ENCODE assay signal across 35 cellular contexts in genomic region chr3:36595531-36595930, GRCh38.
"Had no signal": no experiment of that assay in that cellular context is flagged by ENCODE, and none has a peak within 500 bp of the region (broad histone marks: within the 10 kb centered on the region; RNA-seq: fewer than 3 reads in every experiment).

No MANE protein-coding gene starts in this region.

- H3K4me1 ChIP-seq: adrenal gland, breast epithelium, esophagus muscularis mucosa, gastroesophageal sphincter, heart right ventricle had no signal

- H3K36me3 Mint-ChIP-seq: activated naive CD8-positive, alpha-beta T cell; brain had no signal

- DNase-seq: activated B cell treated with CpG ODN at 0.5 μM for 24 hours; activated CD4-positive, alpha-beta T cell treated with anti-CD3 and anti-CD28 coated beads for 48 hours; activated CD4-positive, alpha-beta T cell treated with anti-CD3 and anti-CD28 coated beads, Interleukin-2, amount 50 U/mL, for 1 hour; activated CD4-positive, alpha-beta T cell treated with anti-CD3 and anti-CD28 coated beads, Interleukin-2, amount 50 U/mL, for 48 hours; activated CD8-positive, alpha-beta memory T cell treated with anti-CD3 and anti-CD28 coated beads for 24 hours; activated CD8-positive, alpha-beta T cell treated with anti-CD3 and anti-CD28 coated beads for 36 hours; activated effector memory CD4-positive, alpha-beta T cell treated with Interleukin-2 at 50 U/mL for 16 hours; activated gamma-delta T cell treated with Interleukin-2 at 50 U/mL for 16 hours; activated naive CD4-positive, alpha-beta T cell treated with anti-CD3 and anti-CD28 coated beads, Interleukin-2, amount 50 U/mL, for 16 hours; activated naive CD4-positive, alpha-beta T cell treated with Interleukin-2 at 50 U/mL for 16 hours; activated T-cell treated with anti-CD3 and anti-CD28 coated beads, Interleukin-2, amount 50 U/mL, for 4 hours; adrenal gland; amygdala; aorta; central memory CD4-positive, alpha-beta T cell; dermis blood vessel endothelial cell; effector CD4-positive, alpha-beta T cell; effector memory CD8-positive, alpha-beta T cell; erythroblast; foreskin melanocyte; heart right ventricle; T-helper 1 cell; T-helper 17 cell; T1000; WERI-Rb-1 had no signal

- H3K36me3 ChIP-seq: adrenal gland, cardiac muscle cell, esophagus muscularis mucosa, gastroesophageal sphincter, heart right ventricle, WERI-Rb-1 had no signal

- ATAC-seq: activated CD4-positive, CD25-positive, alpha-beta regulatory T cell treated with anti-CD3 and anti-CD28 coated beads, Interleukin-2, amount 50 U/mL, for 24 hours; activated CD8-positive, alpha-beta T cell treated with anti-CD3 and anti-CD28 coated beads for 36 hours; activated T-cell treated with anti-CD3 and anti-CD28 coated beads, Interleukin-2, amount 50 U/mL, for 4 hours; activated T-helper 17 cell treated with anti-CD3 and anti-CD28 coated beads, Interleukin-2, amount 50 U/mL, for 72 hours; effector memory CD8-positive, alpha-beta T cell; gastroesophageal sphincter; heart right ventricle; T-helper 17 cell had no signal

- H3K4me1 Mint-ChIP-seq: activated B cell treated with CpG ODN at 0.5 μM for 24 hours; activated T-helper 17 cell treated with anti-CD3 and anti-CD28 coated beads, Interleukin-2, amount 50 U/mL, for 72 hours; brain; T-helper 17 cell had no signal

- H3K4me3 ChIP-seq: adrenal gland, breast epithelium, cardiac muscle cell, coronary artery, esophagus muscularis mucosa, gastroesophageal sphincter, heart right ventricle had no signal

- H3K4me3 Mint-ChIP-seq: activated B cell treated with CpG ODN at 0.5 μM for 24 hours; activated CD8-positive, alpha-beta T cell treated with anti-CD3 and anti-CD28 coated beads for 36 hours; activated naive CD8-positive, alpha-beta T cell; activated T-cell treated with anti-CD3 and anti-CD28 coated beads, Interleukin-2, amount 50 U/mL, for 4 hours; activated T-helper 17 cell treated with anti-CD3 and anti-CD28 coated beads, Interleukin-2, amount 50 U/mL, for 72 hours; brain; effector memory CD8-positive, alpha-beta T cell; T-helper 17 cell; T-helper 2 cell treated with Interferon-gamma antibody and Interleukin-4, amounts not matched to agents 5 μg/mL and 100 μg/mL, for 36 hours had no signal

- H3K27ac Mint-ChIP-seq: activated B cell treated with CpG ODN at 0.5 μM for 24 hours; activated CD8-positive, alpha-beta T cell treated with anti-CD3 and anti-CD28 coated beads for 36 hours; activated naive CD8-positive, alpha-beta T cell; activated T-helper 17 cell treated with anti-CD3 and anti-CD28 coated beads, Interleukin-2, amount 50 U/mL, for 72 hours; brain; effector memory CD8-positive, alpha-beta T cell; T-helper 17 cell; T-helper 2 cell treated with Interferon-gamma antibody and Interleukin-4, amounts not matched to agents 5 μg/mL and 100 μg/mL, for 36 hours had no signal

- H3K27me3 ChIP-seq: breast epithelium, cardiac muscle cell, esophagus muscularis mucosa, gastroesophageal sphincter had no signal

- H3K27ac ChIP-seq: adrenal gland, cardiac muscle cell, coronary artery, esophagus muscularis mucosa, gastroesophageal sphincter, heart right ventricle, WERI-Rb-1 had no signal

- H3K9me3 Mint-ChIP-seq: activated B cell treated with CpG ODN at 0.5 μM for 24 hours; activated CD8-positive, alpha-beta T cell treated with anti-CD3 and anti-CD28 coated beads for 36 hours; activated T-cell treated with anti-CD3 and anti-CD28 coated beads, Interleukin-2, amount 50 U/mL, for 4 hours; activated T-helper 17 cell treated with anti-CD3 and anti-CD28 coated beads, Interleukin-2, amount 50 U/mL, for 72 hours; brain; effector memory CD8-positive, alpha-beta T cell; T-helper 2 cell treated with Interferon-gamma antibody and Interleukin-4, amounts not matched to agents 5 μg/mL and 100 μg/mL, for 36 hours had no signal
